19 cellular contexts compared by ENCODE assay signal in the genomic region with DNA sequence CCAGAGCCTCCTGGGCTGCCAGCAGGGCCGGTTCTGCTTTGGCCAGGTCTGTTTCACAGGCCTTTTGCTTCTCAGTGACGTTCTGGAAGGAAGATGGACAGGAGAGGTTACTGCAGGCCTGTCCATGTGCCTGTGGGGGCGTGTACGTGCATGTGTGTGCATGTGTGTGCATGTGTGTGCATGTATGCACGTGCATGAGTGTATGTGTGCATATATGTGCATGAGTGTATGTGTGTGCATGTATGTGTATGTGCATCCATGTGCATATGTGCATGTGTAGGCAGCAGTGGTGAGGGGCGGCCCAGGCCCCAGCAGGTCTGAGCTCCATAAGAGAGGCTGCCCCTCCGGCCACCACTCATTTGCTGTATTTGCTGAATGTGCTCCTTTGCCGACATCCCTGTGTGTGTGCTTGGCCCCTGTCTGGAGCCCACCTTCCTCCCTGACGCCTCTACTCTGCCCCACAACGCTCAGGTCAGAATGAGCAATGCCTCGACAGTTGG.
"Had no signal": no experiment of that assay in that cellular context is flagged by ENCODE, and none has a peak within 500 bp of the region (broad histone marks: within the 10 kb centered on the region; RNA-seq: fewer than 3 reads in every experiment).

No MANE protein-coding gene starts in this region.

- FAIRE-seq: islet of Langerhans, small intestine had no signal

- H3K9me3 ChIP-seq: colonic mucosa, gastrocnemius medialis, heart right ventricle, mucosa of descending colon, ovary, right atrium auricular region, suprapubic skin, tibial artery, upper lobe of right lung had no signal

- H3K27ac ChIP-seq: colonic mucosa, gastrocnemius medialis, heart right ventricle, ovary, right atrium auricular region, suprapubic skin, tibial artery, upper lobe of right lung had no signal

- DNase-seq: cerebellar nuclear complex; colonic mucosa; effector CD8-positive, alpha-beta T cell; gastrocnemius medialis; heart right ventricle; hypothalamus; kidney glomerular epithelial cell; mucosa of descending colon; naive thymus-derived CD8-positive, alpha-beta T cell; ovary; small intestine; stimulated activated CD4-positive, alpha-beta T cell treated with anti-CD3 and anti-CD28 coated beads, Interleukin-12 subunit alpha, Interleukin-12 subunit beta, amount 100 ng/mL, for 4 hours; stimulated activated naive CD4-positive, alpha-beta T cell treated with Interleukin-2 at 50 U/mL for 16 hours; tibial artery; upper lobe of right lung had no signal

- H3K27me3 ChIP-seq: colonic mucosa, gastrocnemius medialis, heart right ventricle, ovary, right atrium auricular region, suprapubic skin, upper lobe of right lung had no signal

- H3K4me1 ChIP-seq: colonic mucosa, gastrocnemius medialis, heart right ventricle, right atrium auricular region, suprapubic skin, tibial artery, upper lobe of right lung had no signal

- H3K4me3 ChIP-seq: colonic mucosa, gastrocnemius medialis, heart right ventricle, mucosa of descending colon, ovary, right atrium auricular region, suprapubic skin, tibial artery, upper lobe of right lung had no signal

- H3K36me3 ChIP-seq: colonic mucosa, gastrocnemius medialis, heart right ventricle, ovary, right atrium auricular region, suprapubic skin, tibial artery, upper lobe of right lung had no signal

- ATAC-seq: gastrocnemius medialis; heart right ventricle; left lobe of liver; mucosa of descending colon; naive thymus-derived CD8-positive, alpha-beta T cell; upper lobe of right lung had no signal
